Comparison of ENCODE assay signal across 31 cellular contexts in the genomic region with DNA sequence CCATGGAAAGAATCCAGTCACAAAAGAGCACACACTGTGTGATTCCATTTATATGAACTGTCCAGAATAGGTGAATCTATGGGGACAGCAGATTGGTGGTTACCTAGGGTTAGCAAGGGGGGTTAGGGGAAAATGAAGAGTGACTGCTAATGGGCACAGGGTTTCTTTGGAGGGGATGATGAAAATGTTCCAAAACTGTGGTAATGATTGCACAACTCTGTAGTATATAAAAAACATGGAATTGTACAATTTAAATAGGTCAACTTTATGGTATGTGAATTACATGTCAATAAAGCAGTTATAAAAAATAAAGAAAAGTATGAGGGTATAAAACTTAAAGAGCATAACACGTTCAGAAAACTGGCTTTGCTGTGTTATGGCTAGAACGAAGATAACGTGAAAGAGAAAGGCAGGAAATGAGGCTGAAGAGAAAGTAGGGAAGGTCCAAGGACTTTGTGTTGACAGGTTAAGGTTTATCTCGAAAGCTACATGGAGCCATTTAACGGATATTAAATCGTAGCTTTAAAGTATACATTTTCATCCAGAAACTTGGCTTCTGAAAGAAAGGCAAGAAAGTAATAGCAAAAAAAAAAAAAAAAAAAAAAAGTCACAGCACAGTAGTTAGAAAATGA. TPM values are rescaled to one million over a fixed set of nuclear protein-coding genes. Genes with fewer than 3 reads are reported as not detected.
A peak's percentile ranks its signal among the peaks of the same experiment; 100 is the strongest.
DNase-seq lines count a peak whose midpoint lies in the region; ATAC-seq, FAIRE-seq and TF ChIP-seq lines count a peak whose summit lies in the region.
"Had no signal": no experiment of that assay in that cellular context is flagged by ENCODE, and none has a peak within 500 bp of the region (broad histone marks: within the 10 kb centered on the region; RNA-seq: fewer than 3 reads in every experiment).

No MANE protein-coding gene starts in this region.

- H3K4me1 ChIP-seq in A673 (ENCODE audit: insufficient read depth, low read length, poor library complexity, severe bottlenecking) (no peaks in the 10 kb centered on the region), OCI-LY7 (ENCODE audit: insufficient read depth, low read length, poor library complexity, severe bottlenecking) (no peaks in the 10 kb centered on the region), adrenal gland (replicated peaks in 1 of 2) (no peaks in the 10 kb centered on the region)
- H3K4me1 ChIP-seq: BE2C, body of pancreas, left lung, prostate gland had no signal

- no peaks in the 10 kb centered on the region for H3K27me3 ChIP-seq in A673 (replicated peaks; ENCODE audit: insufficient read depth, low read depth, low read length, poor library complexity)
- H3K27me3 ChIP-seq in adrenal gland = no peaks in the 10 kb centered on the region
- H3K27me3 ChIP-seq: BE2C, body of pancreas, gastrocnemius medialis, hepatocyte, left lung had no signal

- intact Hi-C loops in A673 (cut with micrococcal nuclease; ENCODE audit: unreplicated experiment) (no loop called here), OCI-LY7 (cut with micrococcal nuclease; ENCODE audit: unreplicated experiment) (no loop called here), left colon (cut with DNase I, micrococcal nuclease) (no loop called here), adrenal gland (cut with DNase I) (no loop called here), left cardiac atrium (cut with DNase I) (no loop called here)

- 57 to 75% (median 71%) methylated on average over 6 of the region's 6 CpGs for WGBS in adrenal gland, 4 donors

- no peak overlapping the region for H3K4me2 ChIP-seq in OCI-LY7 (ENCODE audit: low read length)
- H3K4me2 ChIP-seq: hepatocyte, KMS-11, SK-N-SH had no signal

- POLR2A ChIA-PET in A673 (lab: Charles Lee; ENCODE audit: low non-redundant PET) (no interaction called here), OCI-LY7 (lab: Charles Lee) (interaction anchor here (0.7 to 1.2 kb wide), 2 partner anchors 42 to 185 kb away, joined by 3 read pairs; no protein-coding TSS in a partner anchor)

- H3K9me3 ChIP-seq in A673 (ENCODE audit: low read depth, low read length, poor library complexity, severe bottlenecking) (no peaks in the 10 kb centered on the region), OCI-LY7 (ENCODE audit: low read length) (no peaks in the 10 kb centered on the region), adrenal gland (replicated peaks in 1 of 3) (no peaks in the 10 kb centered on the region)
- H3K9me3 ChIP-seq: BE2C, body of pancreas, gastrocnemius medialis, left lung, prostate gland, SK-N-SH, thoracic aorta had no signal

- no peak for TF ChIP-seq CTCF in A673 (conservative IDR thresholded peaks at IDR 0.05; ENCODE audit: low read depth, low read length)
- TF ChIP-seq CTCF in OCI-LY7 (conservative IDR thresholded peaks at IDR 0.05; ENCODE audit: low read length) = no peak
- no peak for TF ChIP-seq CTCF in adrenal gland (IDR thresholded peaks at IDR 0.05)

- H2AFZ ChIP-seq in OCI-LY7 (ENCODE audit: low read length) = no peak overlapping the region
- H2AFZ ChIP-seq: hepatocyte had no signal

- H3K27ac ChIP-seq in A673 (ENCODE audit: low read depth, low read length, poor library complexity, severe bottlenecking) (no peak overlapping the region), OCI-LY7 (ENCODE audit: low read depth, low read length, poor library complexity, severe bottlenecking) (no peak overlapping the region), adrenal gland (no peak overlapping the region)
- H3K27ac ChIP-seq: body of pancreas, hepatocyte, KMS-11, left lung, prostate gland, thoracic aorta had no signal

- H4K20me1 ChIP-seq in OCI-LY7 (ENCODE audit: insufficient read depth, low read length) = no peaks in the 10 kb centered on the region

- H3K79me2 ChIP-seq in OCI-LY7 (ENCODE audit: insufficient read depth, low read depth, low read length) = no peaks in the 10 kb centered on the region
- H3K79me2 ChIP-seq: hepatocyte had no signal

- no peak for TF ChIP-seq POLR2A in adrenal gland (IDR thresholded peaks at IDR 0.05)

- CTCF ChIA-PET in A673 (lab: Charles Lee) = no interaction called here
- CTCF ChIA-PET in OCI-LY7 (lab: Charles Lee; ENCODE audit: unreplicated experiment) = no interaction called here

- H3K9me2 ChIP-seq in OCI-LY7 (ENCODE audit: insufficient read depth, low read length) = no peaks in the 10 kb centered on the region
- H3K9me2 ChIP-seq: SK-N-SH had no signal

- DNase-seq in A673 (ENCODE audit: low spot score) (no peak), OCI-LY7 (ENCODE audit: low spot score) (no peak), left colon (no peak), adrenal gland (no peak), left cardiac atrium (no peak)
- DNase-seq: activated CD8-positive, alpha-beta T cell treated with anti-CD3 and anti-CD28 coated beads for 36 hours; activated effector memory CD4-positive, alpha-beta T cell treated with Interleukin-2 at 50 U/mL for 16 hours; activated naive CD8-positive, alpha-beta T cell treated with anti-CD3 and anti-CD28 coated beads, Interleukin-2, amount 50 U/mL, for 24 hours; BE2C; body of pancreas; COR-L47; DMS79 treated with DMSO at 0.1 percent for 48 hours; effector memory CD4-positive, alpha-beta T cell; erythroblast; gastrocnemius medialis; GF-D8; HCEC 1CT; left lung; mesenchymal stem cell; NCI-H1417; NCI-H2081 treated with DMSO at 0.1 percent for 48 hours; NCI-H345; SK-N-SH; stimulated activated naive CD8-positive, alpha-beta T cell treated with anti-CD3 and anti-CD28 coated beads, Interleukin-15, Interleukin-2, amounts not matched to agents 100 U/mL and 50 U/mL, for 24 hours had no signal

- peak; percentile 97 for ATAC-seq in left colon
- ATAC-seq in GM21825 (IDR thresholded peaks at IDR 0.05; ENCODE audit: unreplicated experiment) = no peak
- ATAC-seq in left cardiac atrium = no peak
- no peak for ATAC-seq in HG03025 (IDR thresholded peaks at IDR 0.05; ENCODE audit: low FRiP score, unreplicated experiment)
- ATAC-seq: activated CD8-positive, alpha-beta T cell treated with anti-CD3 and anti-CD28 coated beads for 36 hours; activated naive CD8-positive, alpha-beta T cell treated with anti-CD3 and anti-CD28 coated beads, Interleukin-2, amount 50 U/mL, for 24 hours; body of pancreas; gastrocnemius medialis; left lung; stimulated activated naive CD8-positive, alpha-beta T cell treated with anti-CD3 and anti-CD28 coated beads, Interleukin-15, Interleukin-2, amounts not matched to agents 100 U/mL and 50 U/mL, for 24 hours had no signal

- no peaks in the 10 kb centered on the region for H3K36me3 ChIP-seq in A673 (ENCODE audit: insufficient read depth, low read length, poor library complexity, severe bottlenecking)
- peaks cover 56% of the 10 kb centered on the region for H3K36me3 ChIP-seq in OCI-LY7 (ENCODE audit: insufficient read depth, low read length)
- no peaks in the 10 kb centered on the region for H3K36me3 ChIP-seq in adrenal gland (replicated peaks in 1 of 2)
- H3K36me3 ChIP-seq: BE2C, prostate gland, thoracic aorta had no signal

- FAIRE-seq in colon (lab: Jason Lieb, UNC) = peak; percentile 5

- H3K4me3 ChIP-seq in A673 (ENCODE audit: low read depth, low read length, poor library complexity, severe bottlenecking) (no peak overlapping the region), OCI-LY7 (ENCODE audit: low read depth, low read length, poor library complexity, severe bottlenecking) (no peak overlapping the region), adrenal gland (no peak overlapping the region)
- H3K4me3 ChIP-seq: body of pancreas, gastrocnemius medialis, hepatocyte, left lung, prostate gland, thoracic aorta had no signal

- TSS peak; percentile 13 for BruUV-seq in A673 (replicated peaks; lab: Mats Ljungman, UMichigan)
- BruUV-seq in OCI-LY7 (replicated peaks; lab: Mats Ljungman, UMichigan) = TSS peak; percentile 40

RNA-seq across cellular contexts. Expression of gene MSS51, which starts 26.4 kb away (rescaled TPM):
- total RNA-seq in A673 (2021) (4.0 and 4.3 TPM in 2 replicates), OCI-LY7 (2022) (4.2 and 4.4 TPM in 2 replicates), left colon (1 to 10 TPM; 1.5 to 1.9 TPM), adrenal gland (1 to 10 TPM in 4 of 8 donors, under 1 TPM in 4; 0.30 to 3.3 (median 1.1) TPM), left cardiac atrium (1 to 10 TPM; 1.2 to 2.3 TPM)
- 2.3 and 3.9 TPM in 2 replicates for total RNA-seq in OCI-LY7 (2014; rRNA removed; shearing (Covaris generic))
- polyA plus RNA-seq in adrenal gland = 1 to 10 TPM in 2 of 3 donors, under 1 TPM in 1; 0.71 to 6.4 (median 3.0) TPM

RNA-seq across cellular contexts. Expression of gene PPP3CB, which starts 36.0 kb away (rescaled TPM):
- total RNA-seq in A673 (2021) = 57.8 and 60.2 TPM in 2 replicates
- 15.5 and 18.6 TPM in 2 replicates for total RNA-seq in OCI-LY7 (2014; rRNA removed; shearing (Covaris generic))
- total RNA-seq in OCI-LY7 (2022) = 43.1 and 45.3 TPM in 2 replicates
- total RNA-seq in left colon = 10 to 100 TPM; 28.8 to 29.3 TPM
- 10 to 100 TPM; 26.7 to 59.0 (median 50.4) TPM for total RNA-seq in adrenal gland
- polyA plus RNA-seq in adrenal gland = 10 to 100 TPM; 28.9 to 60.6 (median 36.3) TPM
- total RNA-seq in left cardiac atrium = 10 to 100 TPM; 44.0 to 45.7 TPM

RNA-seq across cellular contexts. Expression of gene ANXA7, which starts 45.9 kb away (rescaled TPM):
- total RNA-seq in A673 (2021) (151 and 156 TPM in 2 replicates), OCI-LY7 (2022) (86.5 and 86.6 TPM in 2 replicates), left colon (100 to 1,000 TPM in 1 of 2 donors, 10 to 100 TPM in 1; 97.5 to 114 TPM), adrenal gland (100 to 1,000 TPM in 7 of 8 donors, 10 to 100 TPM in 1; 79.2 to 176 (median 155) TPM), left cardiac atrium (100 to 1,000 TPM in 1 of 2 donors, 10 to 100 TPM in 1; 97.0 to 116 TPM)
- total RNA-seq in OCI-LY7 (2014; rRNA removed; shearing (Covaris generic)) = 36.5 and 52.0 TPM in 2 replicates
- 100 to 1,000 TPM in 1 of 3 donors, 10 to 100 TPM in 2; 43.4 to 196 (median 49.3) TPM for polyA plus RNA-seq in adrenal gland
